Comparison of ENCODE assay signal across 9 cellular contexts in the genomic region with DNA sequence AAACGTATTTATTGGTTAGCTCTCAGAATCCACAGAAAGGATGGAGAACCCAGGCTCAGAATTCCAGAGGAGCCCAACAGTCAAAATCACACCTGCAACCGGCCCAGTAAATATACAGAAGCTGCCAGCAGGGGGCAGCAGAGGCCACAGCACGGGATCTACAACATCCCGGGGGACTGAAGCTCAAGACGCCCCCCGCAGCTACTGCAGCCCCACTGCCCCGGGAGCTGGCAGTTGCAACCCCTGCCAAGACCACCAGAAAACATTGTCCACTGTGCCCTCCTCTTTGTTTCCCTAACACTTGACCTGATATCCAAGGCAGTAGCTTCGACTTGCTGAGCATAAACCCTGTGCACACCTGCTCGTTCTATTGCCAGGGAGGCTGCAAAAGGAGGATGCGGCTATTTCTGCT. TPM values are rescaled to one million over a fixed set of nuclear protein-coding genes. Genes with fewer than 3 reads are reported as not detected.
A peak's percentile ranks its signal among the peaks of the same experiment; 100 is the strongest.
DNase-seq lines count a peak whose midpoint lies in the region; ATAC-seq and TF ChIP-seq lines count a peak whose summit lies in the region.
"Not testable (repeated sequence)": the region's sequence is repeated elsewhere in the genome, so short reads cannot be mapped to it uniquely, and the experiment has no call there.
"Had no signal": no experiment of that assay in that cellular context is flagged by ENCODE, and none has a peak within 500 bp of the region (broad histone marks: within the 10 kb centered on the region; RNA-seq: fewer than 3 reads in every experiment).

No MANE protein-coding gene starts in this region.

- not testable (repeated sequence) for H3K4me3 Mint-ChIP-seq in activated CD8-positive, alpha-beta memory T cell treated with anti-CD3 and anti-CD28 coated beads, Interleukin-2, amount 10 ng/mL, durations not matched to agents 7 days and 5 days; central memory CD8-positive, alpha-beta T cell

- not testable (repeated sequence) for H3K27ac Mint-ChIP-seq in activated CD8-positive, alpha-beta memory T cell treated with anti-CD3 and anti-CD28 coated beads, Interleukin-2, amount 10 ng/mL, durations not matched to agents 7 days and 5 days; central memory CD8-positive, alpha-beta T cell (ENCODE audit: low read depth)

- H3F3A ChIP-seq in smooth muscle cell (ENCODE audit: low read depth): not testable (repeated sequence)

- not testable (repeated sequence) for H3K27me3 ChIP-seq in Peyer's patch; smooth muscle cell (ENCODE audit: low read depth); tibial nerve

- WGBS in smooth muscle cell (ENCODE audit: low lambda C conversion rate): 29% methylated on average over 10 of the region's 10 CpGs
- 18 to 24% methylated on average over 6 to 10 of the region's 10 CpGs for WGBS in tibial nerve, 2 donors

- H3K36me3 ChIP-seq in Peyer's patch; smooth muscle cell (ENCODE audit: low read depth); tibial nerve: not testable (repeated sequence)

- H3K27ac ChIP-seq in Peyer's patch; smooth muscle cell (ENCODE audit: low read depth); tibial nerve: not testable (repeated sequence)

- H3K4me2 ChIP-seq in smooth muscle cell: not testable (repeated sequence)

- DNase-seq in ELR (ENCODE audit: low read depth) (peak; percentile 23), LoVo (ENCODE audit: low spot score) (peak; percentile 44), Peyer's patch (peak in 2 of 3 donors; percentile 74 to 87), kidney tubule cell (ENCODE audit: low spot score) (peak; percentile 30), smooth muscle cell (lab: John Stamatoyannopoulos, UW; ENCODE audit: unreplicated experiment) (peak; percentile 3), tibial nerve (ENCODE audit: low spot score in 2 of 2) (peak; percentile 53 to 78)
- DNase-seq in activated CD8-positive, alpha-beta memory T cell treated with anti-CD3 and anti-CD28 coated beads, Interleukin-2, amount 10 ng/mL, durations not matched to agents 7 days and 5 days: peak; percentile 72
- peak; percentile 43 to 64 for DNase-seq in central memory CD8-positive, alpha-beta T cell (ENCODE audit: low spot score in 2 of 2)

- not testable (repeated sequence) for H3K9me3 ChIP-seq in Peyer's patch; smooth muscle cell (replicated peaks; ENCODE audit: low read depth); tibial nerve

- H3K36me3 Mint-ChIP-seq in activated CD8-positive, alpha-beta memory T cell treated with anti-CD3 and anti-CD28 coated beads, Interleukin-2, amount 10 ng/mL, durations not matched to agents 7 days and 5 days; central memory CD8-positive, alpha-beta T cell (ENCODE audit: insufficient read depth): not testable (repeated sequence)

- TF ChIP-seq CTCF in Peyer's patch (IDR thresholded peaks at IDR 0.05) (peak; percentile 46 to 77 (median 75)), smooth muscle cell (IDR thresholded peaks at IDR 0.05; ENCODE audit: borderline replicate concordance, insufficient read depth, poor library complexity, severe bottlenecking) (peak; percentile 72), tibial nerve (IDR thresholded peaks at IDR 0.05) (peak; percentile 49 to 79 (median 74))

- not testable (repeated sequence) for H3K4me1 Mint-ChIP-seq in activated CD8-positive, alpha-beta memory T cell treated with anti-CD3 and anti-CD28 coated beads, Interleukin-2, amount 10 ng/mL, durations not matched to agents 7 days and 5 days; central memory CD8-positive, alpha-beta T cell

- H2AFZ ChIP-seq in smooth muscle cell (ENCODE audit: low read depth): not testable (repeated sequence)

- not testable (repeated sequence) for TF ChIP-seq POLR2A in Peyer's patch (IDR thresholded peaks at IDR 0.05); tibial nerve (IDR thresholded peaks at IDR 0.05)

- H3K9me3 Mint-ChIP-seq in activated CD8-positive, alpha-beta memory T cell treated with anti-CD3 and anti-CD28 coated beads, Interleukin-2, amount 10 ng/mL, durations not matched to agents 7 days and 5 days (ENCODE audit: low read depth); central memory CD8-positive, alpha-beta T cell: not testable (repeated sequence)

- peak; percentile 80 for ATAC-seq in activated CD8-positive, alpha-beta memory T cell treated with anti-CD3 and anti-CD28 coated beads, Interleukin-2, amount 10 ng/mL, durations not matched to agents 7 days and 5 days
- ATAC-seq in central memory CD8-positive, alpha-beta T cell (replicated peaks; ENCODE audit: extremely low read depth, poor library complexity, severe bottlenecking): not testable (repeated sequence)

- not testable (repeated sequence) for H3K4me1 ChIP-seq in Peyer's patch; smooth muscle cell (ENCODE audit: low read depth)
- H3K4me1 ChIP-seq in tibial nerve: peaks cover 0 to 10% (median 0%) of the 10 kb centered on the region in 4 donors

- H3K9ac ChIP-seq in smooth muscle cell (ENCODE audit: low read depth): not testable (repeated sequence)

- TF ChIP-seq EP300 in tibial nerve (IDR thresholded peaks at IDR 0.05): not testable (repeated sequence)

- CTCF ChIA-PET in activated CD8-positive, alpha-beta memory T cell treated with anti-CD3 and anti-CD28 coated beads, Interleukin-2, amount 10 ng/mL, durations not matched to agents 7 days and 5 days (lab: Charles Lee): interaction anchor here (0.7 to 3.6 kb wide), 25 partner anchors 8 to 472 kb away, joined by 3 to 39 read pairs (median 4); a partner anchor contains a TSS

- peaks cover 30% of the 10 kb centered on the region for H3K27me3 Mint-ChIP-seq in activated CD8-positive, alpha-beta memory T cell treated with anti-CD3 and anti-CD28 coated beads, Interleukin-2, amount 10 ng/mL, durations not matched to agents 7 days and 5 days
- peaks cover 51% of the 10 kb centered on the region for H3K27me3 Mint-ChIP-seq in central memory CD8-positive, alpha-beta T cell

- H3K79me2 ChIP-seq in smooth muscle cell (ENCODE audit: low read depth): not testable (repeated sequence)

- H3K4me3 ChIP-seq in Peyer's patch, smooth muscle cell, tibial nerve: not testable (repeated sequence)

- not testable (repeated sequence) for H4K20me1 ChIP-seq in smooth muscle cell (ENCODE audit: low read depth)

RNA-seq across cellular contexts. Expression of a gene that starts 4.0 kb away (rescaled TPM):
- 10 to 100 TPM in 3 of 4 donors, 1 to 10 TPM in 1; 3.3 to 30.3 (median 19.3) TPM for total RNA-seq in Peyer's patch
- not detected for total RNA-seq in activated CD8-positive, alpha-beta memory T cell treated with anti-CD3 and anti-CD28 coated beads, Interleukin-2, amount 10 ng/mL, durations not matched to agents 7 days and 5 days
- 0.94 and 4.5 TPM in 2 replicates for total RNA-seq in smooth muscle cell
- polyA plus RNA-seq in smooth muscle cell: not detected in 2 replicates
- total RNA-seq in tibial nerve: 100 to 1,000 TPM in 2 of 4 donors, 10 to 100 TPM in 2; 68.7 to 182 (median 111) TPM
- total RNA-seq: dermis microvascular lymphatic vessel endothelial cell had no signal

RNA-seq across cellular contexts. Expression of a gene that starts 35.6 kb away (rescaled TPM):
- total RNA-seq in Peyer's patch (10 to 100 TPM; 48.0 to 86.1 (median 73.5) TPM), smooth muscle cell (32.2 and 43.9 TPM in 2 replicates), tibial nerve (10 to 100 TPM; 32.4 to 37.5 (median 35.4) TPM)
- total RNA-seq in activated CD8-positive, alpha-beta memory T cell treated with anti-CD3 and anti-CD28 coated beads, Interleukin-2, amount 10 ng/mL, durations not matched to agents 7 days and 5 days: 10 to 100 TPM; 55.5 to 58.6 TPM
- polyA plus RNA-seq in smooth muscle cell: 25.4 and 26.0 TPM in 2 replicates

RNA-seq across cellular contexts. Expression of a gene that starts 50.4 kb away (rescaled TPM):
- total RNA-seq in Peyer's patch (not detected), smooth muscle cell (not detected in 2 replicates), tibial nerve (10 to 100 TPM in 1 of 4 donors, 1 to 10 TPM in 3; 3.3 to 11.7 (median 8.9) TPM)
- total RNA-seq in activated CD8-positive, alpha-beta memory T cell treated with anti-CD3 and anti-CD28 coated beads, Interleukin-2, amount 10 ng/mL, durations not matched to agents 7 days and 5 days: not detected
- polyA plus RNA-seq in smooth muscle cell: not detected in 2 replicates

Comparison
In these comparisons a context has a peak if more than half of its experiments do, and no peak if none do; other contexts are left out.
1. DNase-seq: peak in every context shown above with its lines; median percentile 80 in Peyer's patch; 72 in activated CD8-positive, alpha-beta memory T cell treated with anti-CD3 and anti-CD28 coated beads, Interleukin-2, amount 10 ng/mL, durations not matched to agents 7 days and 5 days; 66 in tibial nerve; 54 in central memory CD8-positive, alpha-beta T cell; 44 in LoVo; 30 in kidney tubule cell; 23 in ELR; 3 in smooth muscle cell.